In the genomic region with DNA sequence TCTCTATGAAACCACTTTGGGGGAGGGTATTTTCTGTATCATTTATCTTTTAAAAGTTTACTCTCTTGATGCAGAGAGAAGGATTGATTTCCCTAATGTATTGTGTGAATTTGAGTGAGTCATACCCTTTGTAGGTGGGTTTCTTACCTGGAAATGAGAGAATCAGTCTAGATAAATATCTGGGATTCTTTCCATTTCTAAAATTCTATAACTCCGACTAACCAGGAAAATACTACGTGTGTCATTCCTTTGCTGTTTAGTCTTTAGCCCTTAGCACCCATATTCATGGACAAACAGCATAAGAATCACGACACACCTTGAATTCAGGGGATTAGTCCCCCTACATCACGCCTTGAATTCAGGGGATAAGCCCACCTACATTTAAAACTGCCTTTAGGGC, we compare ENCODE assay signal across 18 cellular contexts.
DNase-seq lines count a peak whose midpoint lies in the region; ATAC-seq and TF ChIP-seq lines count a peak whose summit lies in the region.
"Had no signal": no experiment of that assay in that cellular context is flagged by ENCODE, and none has a peak within 500 bp of the region (broad histone marks: within the 10 kb centered on the region; RNA-seq: fewer than 3 reads in every experiment).

No MANE protein-coding gene starts in this region.

- H4K20me1 ChIP-seq in PC-3 (ENCODE audit: low read length), result no peaks in the 10 kb centered on the region

- no peak overlapping the region for H3K27ac ChIP-seq in PC-3 (ENCODE audit: low read length)
- H3K27ac ChIP-seq in endodermal cell (ENCODE audit: low read depth, low read length), result no peak overlapping the region
- H3K27ac ChIP-seq: SK-N-MC had no signal

- H3K27me3 ChIP-seq in Caco-2 (replicated peaks; ENCODE audit: control insufficient read depth, insufficient read depth, low read length) (no peaks in the 10 kb centered on the region), PC-3 (ENCODE audit: low read length) (no peaks in the 10 kb centered on the region), endodermal cell (ENCODE audit: control insufficient read depth, insufficient read depth, low read length, poor library complexity, severe bottlenecking) (no peaks in the 10 kb centered on the region), MG63 (no peaks in the 10 kb centered on the region)

- no peak for TF ChIP-seq POLR2A in lower leg skin (IDR thresholded peaks at IDR 0.05)

- H3K9me3 Mint-ChIP-seq in Caco-2 (ENCODE audit: unreplicated experiment) (no peaks in the 10 kb centered on the region), endodermal cell (no peaks in the 10 kb centered on the region), mesothelial cell of epicardium (no peaks in the 10 kb centered on the region)

- H3K4me1 ChIP-seq in Caco-2, result peaks cover 29% of the 10 kb centered on the region
- H3K4me1 ChIP-seq in PC-3 (ENCODE audit: insufficient read depth, low read length), result no peaks in the 10 kb centered on the region
- H3K4me1 ChIP-seq in endodermal cell (ENCODE audit: control insufficient read depth, insufficient read depth, low read length), result peaks cover 8% of the 10 kb centered on the region

- H3K9me3 ChIP-seq in Caco-2, result no peaks in the 10 kb centered on the region
- no peaks in the 10 kb centered on the region for H3K9me3 ChIP-seq in PC-3 (ENCODE audit: low read length)
- H3K9me3 ChIP-seq in endodermal cell (ENCODE audit: control insufficient read depth, low read length), result no peaks in the 10 kb centered on the region
- no peaks in the 10 kb centered on the region for H3K9me3 ChIP-seq in MG63

- peak overlapping the region; percentile 10; the same call in 1 of the 2 replicates for H3K4me2 ChIP-seq in PC-3 (ENCODE audit: low read length)

- H3K4me1 Mint-ChIP-seq in Caco-2 (ENCODE audit: low read depth, unreplicated experiment) (peaks cover 10% of the 10 kb centered on the region), endodermal cell (peaks cover 22% of the 10 kb centered on the region), mesothelial cell of epicardium (peaks cover 6% of the 10 kb centered on the region)

- H3K9ac ChIP-seq in PC-3 (ENCODE audit: low read length), result no peak overlapping the region
- no peak overlapping the region for H3K9ac ChIP-seq in endodermal cell (ENCODE audit: extremely low read depth, low read length, poor library complexity, severe bottlenecking)

- no peaks in the 10 kb centered on the region for H3K9me2 ChIP-seq in PC-3 (replicated peaks; ENCODE audit: low read length)

- H3K36me3 Mint-ChIP-seq in Caco-2 (ENCODE audit: insufficient read depth, unreplicated experiment) (no peaks in the 10 kb centered on the region), endodermal cell (ENCODE audit: low read depth) (no peaks in the 10 kb centered on the region), mesothelial cell of epicardium (no peaks in the 10 kb centered on the region)
- H3K36me3 Mint-ChIP-seq: CD4-positive, CD25-positive, alpha-beta regulatory T cell had no signal

- intact Hi-C loops in Caco-2 (cut with micrococcal nuclease; ENCODE audit: unreplicated experiment), result loop anchor here (2.0 to 5.0 kb wide), 3 partner anchors 141 to 174 kb away; a partner anchor contains a TSS
- intact Hi-C loops in PC-3 (cut with micrococcal nuclease), result no loop called here
- intact Hi-C loops in lower leg skin (cut with DNase I; ENCODE audit: low total_unique reads), result no loop called here

- H3F3A ChIP-seq in PC-3 (ENCODE audit: low read length, unreplicated experiment), result no peaks in the 10 kb centered on the region

- CTCF ChIA-PET in Caco-2 (lab: Charles Lee), result no interaction called here
- CTCF ChIA-PET in PC-3 (lab: Charles Lee), result no interaction called here

- peak overlapping the region; percentile 50 for H2AFZ ChIP-seq in PC-3 (ENCODE audit: low read length)

- in situ Hi-C loops in ACHN (cut with HindIII; ENCODE audit: low pct_ligation_motif_present, low pct_unique_long_range_greater_than_20kb, low sequenced_read_pairs), result no loop called here

- ATAC-seq in PC-3, result no peak

- H3K79me2 ChIP-seq in PC-3 (ENCODE audit: low read length), result no peaks in the 10 kb centered on the region

- H3K27ac Mint-ChIP-seq in Caco-2 (ENCODE audit: unreplicated experiment) (peak overlapping the region; percentile 40), endodermal cell (peak overlapping the region; percentile 37), mesothelial cell of epicardium (peak overlapping the region; percentile 69)
- H3K27ac Mint-ChIP-seq: CD4-positive, CD25-positive, alpha-beta regulatory T cell had no signal

- H3K36me3 ChIP-seq in Caco-2 (ENCODE audit: control insufficient read depth, insufficient read depth, low read length), result no peaks in the 10 kb centered on the region
- H3K36me3 ChIP-seq in PC-3 (ENCODE audit: low read depth, low read length), result no peaks in the 10 kb centered on the region
- H3K36me3 ChIP-seq in endodermal cell (ENCODE audit: control insufficient read depth, insufficient read depth, low read length), result no peaks in the 10 kb centered on the region
- H3K36me3 ChIP-seq in MG63, result no peaks in the 10 kb centered on the region

- DNase-seq in Caco-2 (no peak), PC-3 (peak; percentile 36), endodermal cell (no peak), mesothelial cell of epicardium (ENCODE audit: low spot score in 2 of 2, unreplicated experiment in 2 of 2) (no peak), lower leg skin (ENCODE audit: low spot score in 2 of 2) (no peak), MG63 (no peak), NCI-H1092 (lab: John Stamatoyannopoulos, UW) (no peak), ACHN (no peak)
- DNase-seq: CD4-positive, CD25-positive, alpha-beta regulatory T cell; DMS79 treated with DMSO at 0.1 percent for 48 hours; KG1; NCI-H1105 treated with DMSO at 0.1 percent for 48 hours; NCI-H2081; NCI-H2171; NCI-H524 treated with DMSO at 0.1 percent for 48 hours; NCI-H82; SHP77 had no signal

- 70 to 76% methylated on average over 4 of the region's 4 CpGs for WGBS in endodermal cell (ENCODE audit: insufficient coverage in 1 of 2, insufficient read length in 1 of 2), 2 experiments
- 57 to 67% methylated on average over 4 of the region's 4 CpGs for WGBS in lower leg skin, 2 donors

- no peak for TF ChIP-seq CTCF in Caco-2 (IDR thresholded peaks at IDR 0.05; ENCODE audit: insufficient read depth in 1 of 2, low read depth in 1 of 2, low read length in 1 of 2, severe bottlenecking in 1 of 2, unreplicated experiment in 1 of 2)
- TF ChIP-seq CTCF in PC-3 (conservative IDR thresholded peaks at IDR 0.05; ENCODE audit: low read depth, low read length), result no peak
- TF ChIP-seq CTCF in endodermal cell (conservative IDR thresholded peaks at IDR 0.05), result no peak
- no peak for TF ChIP-seq CTCF in mesothelial cell of epicardium (IDR thresholded peaks at IDR 0.05; ENCODE audit: unreplicated experiment)
- TF ChIP-seq CTCF in lower leg skin (IDR thresholded peaks at IDR 0.05), result no peak

- H3K27me3 Mint-ChIP-seq in Caco-2 (ENCODE audit: insufficient read depth, unreplicated experiment), result no peaks in the 10 kb centered on the region
- peaks cover 14% of the 10 kb centered on the region for H3K27me3 Mint-ChIP-seq in endodermal cell (ENCODE audit: insufficient read depth)
- peaks cover 3% of the 10 kb centered on the region for H3K27me3 Mint-ChIP-seq in mesothelial cell of epicardium (ENCODE audit: low read depth)

- POLR2A ChIA-PET in Caco-2 (lab: Charles Lee), result no interaction called here
- POLR2A ChIA-PET in PC-3 (lab: Charles Lee; ENCODE audit: unreplicated experiment), result no interaction called here

- H3K4me3 Mint-ChIP-seq in Caco-2 (ENCODE audit: unreplicated experiment) (peak overlapping the region; percentile 32), endodermal cell (no peak overlapping the region), mesothelial cell of epicardium (no peak overlapping the region)
- H3K4me3 Mint-ChIP-seq: CD4-positive, CD25-positive, alpha-beta regulatory T cell had no signal

- H3K4me3 ChIP-seq in Caco-2 (ENCODE audit: low read depth, low read length) (no peak overlapping the region), PC-3 (ENCODE audit: low read length) (no peak overlapping the region), endodermal cell (ENCODE audit: low read length) (no peak overlapping the region), lower leg skin (ENCODE audit: low read depth, poor library complexity, severe bottlenecking) (no peak overlapping the region), MG63 (no peak overlapping the region)
- H3K4me3 ChIP-seq: SK-N-MC had no signal

- BruUV-seq in Caco-2 (replicated peaks; lab: Mats Ljungman, UMichigan), result no TSS peak
- no TSS peak for BruUV-seq in PC-3 (replicated peaks; lab: Mats Ljungman, UMichigan)
